In genomic region chr13:72284791-72285190, GRCh38 we compare ENCODE assay signal across 27 cellular contexts.
A peak's percentile ranks its signal among the peaks of the same experiment; 100 is the strongest.
DNase-seq lines count a peak whose midpoint lies in the region; ATAC-seq, FAIRE-seq and TF ChIP-seq lines count a peak whose summit lies in the region.
"Had no signal": no experiment of that assay in that cellular context is flagged by ENCODE, and none has a peak within 500 bp of the region (broad histone marks: within the 10 kb centered on the region; RNA-seq: fewer than 3 reads in every experiment).

No MANE protein-coding gene starts in this region.

- no peak overlapping the region for H2AFZ ChIP-seq in HepG2 (ENCODE audit: low read length)
- H2AFZ ChIP-seq: GM23248, PC-9 had no signal

- no peaks in the 10 kb centered on the region for H4K20me1 ChIP-seq in HepG2 (ENCODE audit: insufficient read depth, low read length)

- no peak for TF ChIP-seq POLR2A in HepG2 (IDR thresholded peaks at IDR 0.05; ENCODE audit: insufficient read depth in 1 of 2, low read depth in 2 of 2, low read length in 2 of 2)

- H3K4me1 Mint-ChIP-seq in activated CD8-positive, alpha-beta T cell treated with anti-CD3 and anti-CD28 coated beads for 36 hours (ENCODE audit: low read depth), result no peaks in the 10 kb centered on the region
- H3K4me1 Mint-ChIP-seq: CD4-positive, alpha-beta memory T cell had no signal

- no peak overlapping the region for H3K27ac ChIP-seq in HepG2 (ENCODE audit: extremely low read length, insufficient read depth, low read length)
- H3K27ac ChIP-seq: A549, GM23248, PC-9, RWPE1 had no signal

- POLR2A ChIA-PET in activated CD8-positive, alpha-beta T cell treated with anti-CD3 and anti-CD28 coated beads for 36 hours (lab: Charles Lee), result no interaction called here
- POLR2A ChIA-PET in HepG2 (lab: Yijun Ruan, JAX), result no interaction called here

- no peaks in the 10 kb centered on the region for H3K27me3 Mint-ChIP-seq in activated CD8-positive, alpha-beta T cell treated with anti-CD3 and anti-CD28 coated beads for 36 hours
- H3K27me3 Mint-ChIP-seq: CD4-positive, alpha-beta memory T cell had no signal

- H3K9me3 Mint-ChIP-seq in activated CD8-positive, alpha-beta T cell treated with anti-CD3 and anti-CD28 coated beads for 36 hours, result no peaks in the 10 kb centered on the region

- no peaks in the 10 kb centered on the region for H3K36me3 Mint-ChIP-seq in activated CD8-positive, alpha-beta T cell treated with anti-CD3 and anti-CD28 coated beads for 36 hours (ENCODE audit: low read depth)
- H3K36me3 Mint-ChIP-seq: CD4-positive, alpha-beta memory T cell had no signal

- no peaks in the 10 kb centered on the region; the same call in 1 of the 2 replicates for H3K9me3 ChIP-seq in HepG2 (ENCODE audit: low read length)
- H3K9me3 ChIP-seq: A549 had no signal

- no peak overlapping the region for H3K27ac Mint-ChIP-seq in activated CD8-positive, alpha-beta T cell treated with anti-CD3 and anti-CD28 coated beads for 36 hours
- H3K27ac Mint-ChIP-seq: CD4-positive, alpha-beta memory T cell; H9 had no signal

- H3K36me3 ChIP-seq in HepG2 (replicated peaks in 1 of 2; ENCODE audit: control insufficient read depth in 1 of 2, insufficient read depth in 2 of 2, low read length in 2 of 2), result no peaks in the 10 kb centered on the region

- intact Hi-C loops in activated CD8-positive, alpha-beta T cell treated with anti-CD3 and anti-CD28 coated beads for 36 hours (cut with micrococcal nuclease), result no loop called here
- intact Hi-C loops in HepG2 (cut with micrococcal nuclease; ENCODE audit: unreplicated experiment), result no loop called here

- no peak overlapping the region for H3K4me3 Mint-ChIP-seq in activated CD8-positive, alpha-beta T cell treated with anti-CD3 and anti-CD28 coated beads for 36 hours
- H3K4me3 Mint-ChIP-seq: CD4-positive, alpha-beta memory T cell; H9 had no signal

- no peak overlapping the region for H3K4me2 ChIP-seq in HepG2 (ENCODE audit: low read depth, low read length)
- H3K4me2 ChIP-seq: A549, PC-9 had no signal

- FAIRE-seq in HepG2 (lab: Jason Lieb, UNC), result no peak
- FAIRE-seq: A549, GM19239 had no signal

- TF ChIP-seq CTCF in retinal pigment epithelial cell (conservative IDR thresholded peaks at IDR 0.05; ENCODE audit: low read depth, low read length) (no peak), HepG2 (CRISPR knock-in tag; IDR thresholded peaks at IDR 0.05) (no peak)
- TF ChIP-seq CTCF in activated CD8-positive, alpha-beta T cell treated with anti-CD3 and anti-CD28 coated beads for 36 hours (IDR thresholded peaks at IDR 0.05), result no peak

- H3K4me1 ChIP-seq in HepG2 (ENCODE audit: insufficient read depth, low read length), result no peaks in the 10 kb centered on the region
- H3K4me1 ChIP-seq: A549 had no signal

- TF ChIP-seq EP300 in HepG2 (IDR thresholded peaks at IDR 0.05; ENCODE audit: low read depth in 2 of 2, low read length in 2 of 2), result no peak
- TF ChIP-seq EP300 in HepG2 (CRISPR knock-in tag; IDR thresholded peaks at IDR 0.05; ENCODE audit: borderline replicate concordance), result no peak

- H3K27me3 ChIP-seq in HepG2 (ENCODE audit: control insufficient read depth in 1 of 2, insufficient read depth in 2 of 2, low read length in 2 of 2), result no peaks in the 10 kb centered on the region

- no TSS peak for BruUV-seq in HepG2 (replicated peaks; lab: Mats Ljungman, UMichigan)

- H3K4me3 ChIP-seq in retinal pigment epithelial cell (ENCODE audit: low read length) (no peak overlapping the region), HepG2 (replicated peaks in 1 of 3; ENCODE audit: insufficient read depth in 1 of 3, low read depth in 2 of 3, low read length in 3 of 3) (no peak overlapping the region)
- H3K4me3 ChIP-seq: A549, GM23248, PC-9 had no signal

- DNase-seq in H4 (ENCODE audit: low spot score) (peak; percentile 3), NCI-H82 treated with DMSO at 0.1 percent for 48 hours (lab: John Stamatoyannopoulos, UW; ENCODE audit: unreplicated experiment) (peak; percentile 6), astrocyte of the hippocampus (ENCODE audit: low read depth, low spot score) (peak; percentile 51), retinal pigment epithelial cell (ENCODE audit: low read depth) (peak; percentile 96), HepG2 (ENCODE audit: low spot score) (no peak)
- DNase-seq in activated CD8-positive, alpha-beta T cell treated with anti-CD3 and anti-CD28 coated beads for 36 hours, result no peak
- no peak for DNase-seq in stimulated activated CD4-positive, alpha-beta T cell treated with anti-CD3 and anti-CD28 coated beads, Interleukin-4, amount 100 ng/mL, for 4 hours
- DNase-seq: C1 segment of cervical spinal cord; CD4-positive, alpha-beta memory T cell; COR-L47; GM23248; H9; MV-4-11; NCI-H1105 treated with DMSO at 0.1 percent for 48 hours; NCI-H146; NCI-H1930; NCI-H2107; NCI-H446; NCI-H524 treated with DMSO at 0.1 percent for 48 hours; NCI-H774; PC-9; SHP77; T-helper 1 cell had no signal

- CTCF ChIA-PET in activated CD8-positive, alpha-beta T cell treated with anti-CD3 and anti-CD28 coated beads for 36 hours (lab: Charles Lee), result no interaction called here
- CTCF ChIA-PET in HepG2 (lab: Yijun Ruan, JAX; ENCODE audit: low intra/inter-chr PET ratio, low total read pairs), result no interaction called here

- no peak for TF ChIP-seq RAD21 in HepG2 (CRISPR knock-in tag; IDR thresholded peaks at IDR 0.05)

- H3K79me2 ChIP-seq in HepG2 (ENCODE audit: insufficient read depth, low read length), result no peaks in the 10 kb centered on the region

- no peak for ATAC-seq in activated CD8-positive, alpha-beta T cell treated with anti-CD3 and anti-CD28 coated beads for 36 hours
- no peak for ATAC-seq in GM19328 (IDR thresholded peaks at IDR 0.05; ENCODE audit: unreplicated experiment)
- ATAC-seq in HepG2, result no peak
- ATAC-seq: A549 had no signal

- 2% methylated on average over 2 of the region's 2 CpGs for WGBS in HepG2 (ENCODE audit: low lambda C conversion rate)

- no peak overlapping the region for H3K9ac ChIP-seq in HepG2 (ENCODE audit: insufficient read depth, low read depth, low read length)
- H3K9ac ChIP-seq: GM23248 had no signal

- in situ Hi-C loops in HepG2 (cut with HindIII; ENCODE audit: extremely low pct_ligation_motif_present, low pct_unique_long_range_greater_than_20kb), result no loop called here

TF ChIP-seq in HepG2, 621 proteins besides CTCF, POLR2A, EP300 and RAD21:
- TF ChIP-seq SMYD3 (CRISPR knock-in tag; IDR thresholded peaks at IDR 0.05) (no peak), ZBTB43 (CRISPR knock-in tag; conservative IDR thresholded peaks at IDR 0.05) (no peak), ZNF350 (CRISPR knock-in tag; IDR thresholded peaks at IDR 0.05; ENCODE audit: borderline replicate concordance, low read depth) (no peak), ZNF605 (CRISPR knock-in tag; IDR thresholded peaks at IDR 0.05) (no peak), ZNF432 (CRISPR knock-in tag; IDR thresholded peaks at IDR 0.05; ENCODE audit: borderline replicate concordance) (no peak), HNF1A (IDR thresholded peaks at IDR 0.05; ENCODE audit: low read depth) (no peak), HNF1A (CRISPR knock-in tag; IDR thresholded peaks at IDR 0.05; ENCODE audit: borderline replicate concordance) (no peak), AKAP8 (CRISPR knock-in tag; IDR thresholded peaks at IDR 0.05) (no peak)

Comparison
In these comparisons a context has a peak if more than half of its experiments do, and no peak if none do; other contexts are left out.
1. DNase-seq: peak in H4 (single experiment), NCI-H82 treated with DMSO at 0.1 percent for 48 hours (single experiment), astrocyte of the hippocampus (single experiment) and retinal pigment epithelial cell (single experiment); none in activated CD8-positive, alpha-beta T cell treated with anti-CD3 and anti-CD28 coated beads for 36 hours (single experiment), stimulated activated CD4-positive, alpha-beta T cell treated with anti-CD3 and anti-CD28 coated beads, Interleukin-4, amount 100 ng/mL, for 4 hours (0 of 2) and HepG2 (single experiment).